In genomic region chr6:6840831-6841263, GRCh38 we compare ENCODE assay signal across 11 cellular contexts.
A peak's percentile ranks its signal among the peaks of the same experiment; 100 is the strongest.
DNase-seq lines count a peak whose midpoint lies in the region; ATAC-seq, FAIRE-seq and TF ChIP-seq lines count a peak whose summit lies in the region.
"Had no signal": no experiment of that assay in that cellular context is flagged by ENCODE, and none has a peak within 500 bp of the region (broad histone marks: within the 10 kb centered on the region; RNA-seq: fewer than 3 reads in every experiment).

No MANE protein-coding gene starts in this region.

- H3K36me3 Mint-ChIP-seq in activated CD4-positive, alpha-beta T cell treated with anti-CD3 and anti-CD28 coated beads, Interleukin-2, amount 10 ng/mL, durations not matched to agents 24 days and 14 days (ENCODE audit: low read depth), result no peaks in the 10 kb centered on the region

- H3K36me3 ChIP-seq in neutrophil, result no peaks in the 10 kb centered on the region
- H3K36me3 ChIP-seq: Peyer's patch had no signal

- H3K4me3 ChIP-seq in neutrophil (ENCODE audit: low read depth in 1 of 2, low read length in 1 of 2), result peak overlapping the region in 1 of 2 experiments; percentile 11
- H3K4me3 ChIP-seq: Peyer's patch had no signal

- peaks cover 20 to 25% of the 10 kb centered on the region in 2 experiments for H3K4me1 ChIP-seq in neutrophil (ENCODE audit: control insufficient read depth in 1 of 2, insufficient read depth in 1 of 2, low read depth in 1 of 2, low read length in 1 of 2)
- H3K4me1 ChIP-seq: Peyer's patch had no signal

- ATAC-seq in GM18867 (IDR thresholded peaks at IDR 0.05; ENCODE audit: unreplicated experiment) (peak; percentile 73), HG02610 (IDR thresholded peaks at IDR 0.05; ENCODE audit: unreplicated experiment) (peak; percentile 77)

- no peaks in the 10 kb centered on the region for H3K4me1 Mint-ChIP-seq in activated CD4-positive, alpha-beta T cell treated with anti-CD3 and anti-CD28 coated beads, Interleukin-2, amount 10 ng/mL, durations not matched to agents 24 days and 14 days

- intact Hi-C loops in activated CD4-positive, alpha-beta T cell treated with anti-CD3 and anti-CD28 coated beads, Interleukin-2, amount 10 ng/mL, durations not matched to agents 24 days and 14 days (cut with micrococcal nuclease), result no loop called here

- no peak overlapping the region for H3K4me3 Mint-ChIP-seq in activated CD4-positive, alpha-beta T cell treated with anti-CD3 and anti-CD28 coated beads, Interleukin-2, amount 10 ng/mL, durations not matched to agents 24 days and 14 days

- H3K27ac ChIP-seq in neutrophil, result peak overlapping the region; percentile 70
- H3K27ac ChIP-seq: Peyer's patch had no signal

- FAIRE-seq in HTR-8/SVneo (lab: Jason Lieb, UNC), result peak; percentile 13

- DNase-seq in HTR-8/SVneo (ENCODE audit: insufficient read length, low spot score) (no peak), midbrain (lab: John Stamatoyannopoulos, UW) (no peak), NCI-H2196 (lab: John Stamatoyannopoulos, UW; ENCODE audit: unreplicated experiment) (no peak)
- no peak for DNase-seq in stimulated activated naive CD4-positive, alpha-beta T cell treated with Interleukin-2 at 50 U/mL for 16 hours (lab: John Stamatoyannopoulos, UW)
- DNase-seq in activated CD4-positive, alpha-beta T cell treated with anti-CD3 and anti-CD28 coated beads, Interleukin-2, amount 10 ng/mL, durations not matched to agents 24 days and 14 days, result no peak
- DNase-seq: activated naive CD4-positive, alpha-beta T cell treated with anti-CD3 and anti-CD28 coated beads, Interleukin-2, amount 50 U/mL, for 16 hours; mammary epithelial cell had no signal

- H3K27me3 ChIP-seq in neutrophil, result no peaks in the 10 kb centered on the region
- H3K27me3 ChIP-seq: Peyer's patch had no signal

- no peaks in the 10 kb centered on the region for H3K9me3 ChIP-seq in neutrophil
- H3K9me3 ChIP-seq: Peyer's patch had no signal

- peaks cover 4% of the 10 kb centered on the region for H3K9me3 Mint-ChIP-seq in activated CD4-positive, alpha-beta T cell treated with anti-CD3 and anti-CD28 coated beads, Interleukin-2, amount 10 ng/mL, durations not matched to agents 24 days and 14 days

- H3K27me3 Mint-ChIP-seq in activated CD4-positive, alpha-beta T cell treated with anti-CD3 and anti-CD28 coated beads, Interleukin-2, amount 10 ng/mL, durations not matched to agents 24 days and 14 days, result peaks cover 52% of the 10 kb centered on the region

- TF ChIP-seq CTCF in neutrophil (IDR thresholded peaks at IDR 0.05), result no peak

- no peak overlapping the region for H3K27ac Mint-ChIP-seq in activated CD4-positive, alpha-beta T cell treated with anti-CD3 and anti-CD28 coated beads, Interleukin-2, amount 10 ng/mL, durations not matched to agents 24 days and 14 days
